22 cellular contexts compared by ENCODE assay signal in genomic region chr2:136358576-136358975, GRCh38.
"Had no signal": no experiment of that assay in that cellular context is flagged by ENCODE, and none has a peak within 500 bp of the region (broad histone marks: within the 10 kb centered on the region; RNA-seq: fewer than 3 reads in every experiment).

No MANE protein-coding gene starts in this region.

- H3K36me3 ChIP-seq: left lung, thoracic aorta, vagina had no signal

- H3K4me1 ChIP-seq: foreskin keratinocyte, vagina had no signal

- DNase-seq: activated CD4-positive, alpha-beta T cell treated with anti-CD3 and anti-CD28 coated beads, Interleukin-2, amount 50 U/mL, for 4 hours; activated CD8-positive, alpha-beta memory T cell treated with anti-CD3 and anti-CD28 coated beads, Interleukin-2, amount 10 ng/mL, durations not matched to agents 7 days and 5 days; activated gamma-delta T cell treated with Interleukin-2 at 50 U/mL for 16 hours; activated T-cell treated with anti-CD3 and anti-CD28 coated beads, Interleukin-2, amount 50 U/mL, for 1 hour; aorta; dermis blood vessel endothelial cell; effector CD8-positive, alpha-beta T cell; foreskin keratinocyte; kidney; left lung; naive thymus-derived CD4-positive, alpha-beta T cell; SK-N-SH; small intestine; stimulated activated CD4-positive, alpha-beta T cell treated with anti-CD3 and anti-CD28 coated beads, Interleukin-2, amount 100 ng/mL, for 24 hours had no signal

- H3K27ac Mint-ChIP-seq: activated CD8-positive, alpha-beta memory T cell treated with anti-CD3 and anti-CD28 coated beads, Interleukin-2, amount 10 ng/mL, durations not matched to agents 7 days and 5 days; stimulated activated memory B cell treated with anti-CD40 and anti-IgM and Interleukin-4, amounts not matched to agents 10 μg/mL and 1 μg/mL and 100 μg/mL, for 72 hours; type B pancreatic cell had no signal

- ATAC-seq: activated CD8-positive, alpha-beta memory T cell treated with anti-CD3 and anti-CD28 coated beads, Interleukin-2, amount 10 ng/mL, durations not matched to agents 7 days and 5 days; foreskin keratinocyte; left lung; naive thymus-derived CD4-positive, alpha-beta T cell; sciatic nerve; stimulated activated memory B cell treated with anti-CD40 and anti-IgM and Interleukin-4, amounts not matched to agents 10 μg/mL and 1 μg/mL and 100 μg/mL, for 72 hours had no signal

- H3K4me2 ChIP-seq: SK-N-SH had no signal

- H3K4me3 ChIP-seq: left lung, lung, thoracic aorta, vagina had no signal

- H3K27me3 ChIP-seq: foreskin keratinocyte, left lung, vagina had no signal

- H3K4me3 Mint-ChIP-seq: activated CD8-positive, alpha-beta memory T cell treated with anti-CD3 and anti-CD28 coated beads, Interleukin-2, amount 10 ng/mL, durations not matched to agents 7 days and 5 days; brain; naive thymus-derived CD4-positive, alpha-beta T cell; stimulated activated memory B cell treated with anti-CD40 and anti-IgM and Interleukin-4, amounts not matched to agents 10 μg/mL and 1 μg/mL and 100 μg/mL, for 72 hours; type B pancreatic cell had no signal

- H3K9me3 Mint-ChIP-seq: naive thymus-derived CD4-positive, alpha-beta T cell; stimulated activated memory B cell treated with anti-CD40 and anti-IgM and Interleukin-4, amounts not matched to agents 10 μg/mL and 1 μg/mL and 100 μg/mL, for 72 hours; type B pancreatic cell had no signal

- H3K36me3 Mint-ChIP-seq: brain; stimulated activated memory B cell treated with anti-CD40 and anti-IgM and Interleukin-4, amounts not matched to agents 10 μg/mL and 1 μg/mL and 100 μg/mL, for 72 hours; type B pancreatic cell had no signal

- H3K9me3 ChIP-seq: left lung, SK-N-SH, thoracic aorta, vagina had no signal

- H3K27me3 Mint-ChIP-seq: brain; stimulated activated memory B cell treated with anti-CD40 and anti-IgM and Interleukin-4, amounts not matched to agents 10 μg/mL and 1 μg/mL and 100 μg/mL, for 72 hours had no signal

- H3K27ac ChIP-seq: foreskin keratinocyte, left lung, thoracic aorta, vagina, VCaP had no signal

- H3K9me2 ChIP-seq: SK-N-SH had no signal
